ENCODE assay signal across 9 cellular contexts in genomic region chr4:145735330-145735638, GRCh38. TPM values are rescaled to one million over a fixed set of nuclear protein-coding genes. Genes with fewer than 3 reads are reported as not detected.
DNase-seq lines count a peak whose midpoint lies in the region; ATAC-seq and TF ChIP-seq lines count a peak whose summit lies in the region.
"Had no signal": no experiment of that assay in that cellular context is flagged by ENCODE, and none has a peak within 500 bp of the region (broad histone marks: within the 10 kb centered on the region; RNA-seq: fewer than 3 reads in every experiment).

No MANE protein-coding gene starts in this region.

- H3K27ac Mint-ChIP-seq in nephron progenitor cell = no peak overlapping the region

- no peak overlapping the region for H3K4me3 ChIP-seq in skin epidermis
- H3K4me3 ChIP-seq: K562 had no signal

- H3K27ac ChIP-seq in foreskin keratinocyte (peak overlapping the region; percentile 91), skin epidermis (peak overlapping the region in 20 of 21 experiments; percentile 4 to 100 (median 98))

- peaks cover 72% of the 10 kb centered on the region for H3K4me1 Mint-ChIP-seq in nephron progenitor cell

- no peaks in the 10 kb centered on the region for H3K27me3 ChIP-seq in foreskin keratinocyte

- H3K4me3 Mint-ChIP-seq in nephron progenitor cell = no peak overlapping the region

- H3K27me3 Mint-ChIP-seq in nephron progenitor cell (ENCODE audit: low read depth, poor library complexity) = no peaks in the 10 kb centered on the region

- H3K4me1 ChIP-seq in foreskin keratinocyte = peaks cover 16% of the 10 kb centered on the region

- DNase-seq in GM04504 (ENCODE audit: low read depth) (peak; percentile 89), T1000 (lab: John Stamatoyannopoulos, UW) (peak; percentile 11), foreskin keratinocyte (peak; percentile 97 to 99), NCI-H1694 treated with DMSO at 0.1 percent for 48 hours (lab: John Stamatoyannopoulos, UW) (no peak), NCI-H187 (lab: John Stamatoyannopoulos, UW) (no peak), nephron progenitor cell (no peak)

- ATAC-seq in foreskin keratinocyte (peak; percentile 75), HG02885 (IDR thresholded peaks at IDR 0.05; ENCODE audit: poor library complexity, unreplicated experiment) (no peak)
- ATAC-seq: K562 had no signal

- TF ChIP-seq CTCF in foreskin keratinocyte (conservative IDR thresholded peaks at IDR 0.05) = no peak
- no peak for TF ChIP-seq CTCF in nephron progenitor cell (IDR thresholded peaks at IDR 0.05)

- no peaks in the 10 kb centered on the region for H3K36me3 Mint-ChIP-seq in nephron progenitor cell (ENCODE audit: low read depth)

- no peaks in the 10 kb centered on the region for H3K9me3 Mint-ChIP-seq in nephron progenitor cell

RNA-seq across cellular contexts. Expression of gene C4orf51, which starts 55.3 kb away (rescaled TPM):
- total RNA-seq in foreskin keratinocyte = not detected in 2 replicates
- polyA plus RNA-seq in foreskin keratinocyte = not detected in 2 replicates
- total RNA-seq: K562 had no signal
- polyA plus RNA-seq: K562 had no signal

Comparison
In these comparisons a context has a peak if more than half of its experiments do, and no peak if none do; other contexts are left out.
1. DNase-seq: peak in GM04504 (single experiment), T1000 (single experiment) and foreskin keratinocyte (2 of 2); none in NCI-H1694 treated with DMSO at 0.1 percent for 48 hours (single experiment), NCI-H187 (0 of 2) and nephron progenitor cell (single experiment).